ENCODE assay signal across 10 cellular contexts in the genomic region with DNA sequence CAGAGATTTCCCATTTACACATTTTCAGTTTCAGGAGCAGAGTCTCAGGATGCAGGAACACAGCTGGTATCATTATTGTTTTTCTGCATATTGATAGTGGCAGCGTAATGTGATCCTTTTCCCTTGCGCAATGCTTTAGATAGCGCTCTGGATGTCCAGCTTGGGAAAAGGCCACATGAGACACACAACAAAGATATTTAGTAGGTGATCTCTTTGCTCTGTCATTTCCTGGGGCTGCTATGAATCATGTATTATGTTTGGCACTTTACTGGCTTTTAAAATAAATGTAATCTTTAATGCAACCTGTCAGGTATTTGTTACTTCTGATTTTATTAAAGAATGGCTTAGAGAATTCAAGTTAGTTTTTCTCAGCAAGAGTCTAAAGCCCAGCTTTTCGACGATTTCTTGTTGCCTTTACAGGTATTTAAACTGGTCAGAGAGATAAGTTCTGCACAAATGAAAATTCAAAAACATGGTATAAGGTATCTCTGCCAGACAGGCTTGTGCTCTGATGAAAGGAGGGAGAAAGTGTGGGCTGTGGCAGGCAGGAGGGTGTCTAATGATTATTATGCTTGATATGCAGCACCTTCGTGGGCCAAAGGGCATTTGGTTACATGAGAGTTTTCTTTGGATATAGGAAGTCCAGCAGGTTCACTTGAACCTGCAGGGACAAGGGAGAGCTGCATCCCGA. TPM values are rescaled to one million over a fixed set of nuclear protein-coding genes. Genes with fewer than 3 reads are reported as not detected.
DNase-seq lines count a peak whose midpoint lies in the region; ATAC-seq and TF ChIP-seq lines count a peak whose summit lies in the region.
"Had no signal": no experiment of that assay in that cellular context is flagged by ENCODE, and none has a peak within 500 bp of the region (broad histone marks: within the 10 kb centered on the region; RNA-seq: fewer than 3 reads in every experiment).

No MANE protein-coding gene starts in this region.

- no peaks in the 10 kb centered on the region for H4K20me1 ChIP-seq in BLaER1

- H3K27me3 ChIP-seq in BLaER1: no peaks in the 10 kb centered on the region
- no peaks in the 10 kb centered on the region for H3K27me3 ChIP-seq in colonic mucosa
- H3K27me3 ChIP-seq in dorsolateral prefrontal cortex: no peaks in the 10 kb centered on the region
- H3K27me3 ChIP-seq: right lobe of liver, testis had no signal

- intact Hi-C loops in colonic mucosa (cut with DNase I) (no loop called here), dorsolateral prefrontal cortex (cut with DNase I) (no loop called here)

- peak overlapping the region; percentile 38; the same call in 1 of the 2 replicates for H3K27ac ChIP-seq in BLaER1
- H3K27ac ChIP-seq in colonic mucosa: no peak overlapping the region
- H3K27ac ChIP-seq in dorsolateral prefrontal cortex: no peak overlapping the region
- H3K27ac ChIP-seq: right lobe of liver, testis had no signal

- no peak overlapping the region for H3K4me3 Mint-ChIP-seq in T-cell

- DNase-seq in HCEC 1CT: peak; percentile 93
- DNase-seq in T-cell: no peak
- DNase-seq in glomerular visceral epithelial cell (ENCODE audit: extremely low spot score): peak; percentile 62
- no peak for DNase-seq in GF-D8 (lab: John Stamatoyannopoulos, UW)
- no peak for DNase-seq in colonic mucosa
- no peak for DNase-seq in dorsolateral prefrontal cortex
- no peak for DNase-seq in stimulated activated CD4-positive, alpha-beta T cell treated with anti-CD3 and anti-CD28 coated beads, Interleukin-1b, Interleukin-23, amount 100 ng/mL, for 48 hours
- DNase-seq: right lobe of liver, testis had no signal

- H3K27me3 Mint-ChIP-seq in T-cell: no peaks in the 10 kb centered on the region

- H3K4me1 ChIP-seq in BLaER1 (peaks cover 62% of the 10 kb centered on the region), colonic mucosa (peaks cover 6% of the 10 kb centered on the region)
- H3K4me1 ChIP-seq: testis had no signal

- peaks cover 0 to 3% (median 0%) of the 10 kb centered on the region in 3 donors for H3K9me3 Mint-ChIP-seq in T-cell

- ATAC-seq in T-cell (replicated peaks in 1 of 4): no peak

- H3K4me1 Mint-ChIP-seq in T-cell: peaks cover 42 to 49% (median 44%) of the 10 kb centered on the region in 3 donors

- CTCF ChIA-PET in T-cell (lab: Charles Lee): interaction anchor here (0.7 to 1.4 kb wide), 4 partner anchors 9 to 1206 kb away, joined by 3 to 6 read pairs (median 4); no protein-coding TSS in a partner anchor

- H3K9me3 ChIP-seq in BLaER1 (peaks cover 16% of the 10 kb centered on the region), colonic mucosa (no peaks in the 10 kb centered on the region)
- H3K9me3 ChIP-seq: right lobe of liver, testis had no signal

- peak overlapping the region; percentile 33 to 77 for H3K27ac Mint-ChIP-seq in T-cell

- H3K4me3 ChIP-seq in BLaER1: no peak overlapping the region
- H3K4me3 ChIP-seq in colonic mucosa: no peak overlapping the region
- H3K4me3 ChIP-seq in dorsolateral prefrontal cortex: no peak overlapping the region
- H3K4me3 ChIP-seq: right lobe of liver, testis had no signal

- H3K9ac ChIP-seq in BLaER1: no peak overlapping the region
- H3K9ac ChIP-seq in colonic mucosa (ENCODE audit: low read depth in 2 of 2, low read length in 2 of 2): no peak overlapping the region

- POLR2A ChIA-PET in T-cell (lab: Charles Lee): no interaction called here

- H3K36me3 ChIP-seq in BLaER1 (no peaks in the 10 kb centered on the region), colonic mucosa (no peaks in the 10 kb centered on the region)
- H3K36me3 ChIP-seq: right lobe of liver had no signal

- peak overlapping the region; percentile 91 for H3K4me2 ChIP-seq in BLaER1

- TF ChIP-seq CTCF in colonic mucosa (IDR thresholded peaks at IDR 0.05) (no peak), dorsolateral prefrontal cortex (IDR thresholded peaks at IDR 0.05 in 54 of 56, conservative IDR thresholded peaks at IDR 0.05 in 2 of 56; ENCODE audit: low read depth in 1 of 56, partially characterized antibody in 56 of 56) (no peak)

- no peaks in the 10 kb centered on the region for H3K36me3 Mint-ChIP-seq in T-cell

RNA-seq across cellular contexts. Expression of gene PTTG1, which starts 42.3 kb away (rescaled TPM):
- total RNA-seq in T-cell (10 to 100 TPM in 2 of 5 donors, 1 to 10 TPM in 3; 6.6 to 16.5 (median 8.8) TPM), colonic mucosa (100 to 1,000 TPM in 1 of 2 donors, 10 to 100 TPM in 1; 37.0 to 104 TPM), dorsolateral prefrontal cortex (10 to 100 TPM in 31 of 120 experiments, 1 to 10 TPM in 89; 2.1 to 17.4 (median 7.5) TPM)

RNA-seq across cellular contexts. Expression of gene SLU7, which starts 45.0 kb away (rescaled TPM):
- 10 to 100 TPM; 64.9 to 76.8 (median 75.2) TPM for total RNA-seq in T-cell
- total RNA-seq in colonic mucosa: 10 to 100 TPM; 31.5 to 48.8 TPM
- 100 to 1,000 TPM in 19 of 120 experiments, 10 to 100 TPM in 101; 41.4 to 128 (median 79.4) TPM for total RNA-seq in dorsolateral prefrontal cortex

Comparison
In these comparisons a context has a peak if more than half of its experiments do, and no peak if none do; other contexts are left out.
1. DNase-seq: peak in HCEC 1CT (single experiment) and glomerular visceral epithelial cell (single experiment); none in T-cell (0 of 34), GF-D8 (single experiment), colonic mucosa (single experiment), dorsolateral prefrontal cortex (0 of 10) and stimulated activated CD4-positive, alpha-beta T cell treated with anti-CD3 and anti-CD28 coated beads, Interleukin-1b, Interleukin-23, amount 100 ng/mL, for 48 hours (single experiment).